In the genomic region with DNA sequence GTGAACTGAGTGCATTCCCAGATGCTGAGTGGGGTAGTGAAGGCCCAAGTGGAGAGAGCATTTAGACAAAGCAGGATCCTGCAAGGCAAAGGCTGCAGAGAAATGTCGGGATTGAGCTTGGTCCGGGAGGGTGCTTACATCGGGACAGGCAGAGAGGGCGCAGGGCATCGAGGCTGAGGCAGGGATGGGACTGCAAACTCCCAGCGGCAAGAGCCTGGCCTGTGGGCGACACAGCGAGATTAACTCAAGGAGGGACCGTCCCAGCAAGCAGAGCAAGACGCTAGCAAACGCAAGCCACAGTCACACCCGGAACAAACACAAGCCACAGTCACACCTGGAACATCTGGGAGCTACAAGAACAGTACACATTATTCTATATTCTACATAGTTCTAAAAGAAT, we compare ENCODE assay signal across 24 cellular contexts.
"Had no signal": no experiment of that assay in that cellular context is flagged by ENCODE, and none has a peak within 500 bp of the region (broad histone marks: within the 10 kb centered on the region; RNA-seq: fewer than 3 reads in every experiment).

No MANE protein-coding gene starts in this region.

- H3K27me3 Mint-ChIP-seq: natural killer cell treated with Interleukin-12 subunit alpha and Interleukin-12 subunit beta and Interleukin-15 and Interleukin-18, amount 100 ng/mL, for 72 hours had no signal

- H3K36me3 ChIP-seq: heart left ventricle, left lung, ovary, suprapubic skin, thoracic aorta, tibial artery, uterus had no signal

- H3K4me1 Mint-ChIP-seq: naive thymus-derived CD4-positive, alpha-beta T cell; neural crest cell; stimulated activated effector memory CD8-positive, alpha-beta T cell treated with anti-CD3 and anti-CD28 coated beads, Interleukin-12 subunit alpha, Interleukin-12 subunit beta, amount 100 ng/mL, for 72 hours had no signal

- H3K4me1 ChIP-seq: heart left ventricle, suprapubic skin, tibial artery, uterus had no signal

- FAIRE-seq: keratinocyte had no signal

- H3K27me3 ChIP-seq: ovary, tibial artery, uterus had no signal

- H3K9me3 Mint-ChIP-seq: natural killer cell treated with Interleukin-12 subunit alpha and Interleukin-12 subunit beta and Interleukin-15 and Interleukin-18, amount 100 ng/mL, for 72 hours; neural crest cell; stimulated activated naive CD8-positive, alpha-beta T cell treated with anti-CD3 and anti-CD28 coated beads, Interleukin-15, Interleukin-2, amounts not matched to agents 100 ng/mL and 50 ng/mL, for 24 hours; type B pancreatic cell had no signal

- H3K27ac Mint-ChIP-seq: naive thymus-derived CD4-positive, alpha-beta T cell; natural killer cell treated with Interleukin-12 subunit alpha and Interleukin-12 subunit beta and Interleukin-15 and Interleukin-18, amount 100 ng/mL, for 72 hours; progenitor cell of endocrine pancreas; stimulated activated effector memory CD8-positive, alpha-beta T cell treated with anti-CD3 and anti-CD28 coated beads, Interleukin-12 subunit alpha, Interleukin-12 subunit beta, amount 100 ng/mL, for 72 hours; stimulated activated naive CD8-positive, alpha-beta T cell treated with anti-CD3 and anti-CD28 coated beads, Interleukin-15, Interleukin-2, amounts not matched to agents 100 ng/mL and 50 ng/mL, for 24 hours; type B pancreatic cell had no signal

- H3K4me3 Mint-ChIP-seq: naive thymus-derived CD4-positive, alpha-beta T cell; natural killer cell treated with Interleukin-12 subunit alpha and Interleukin-12 subunit beta and Interleukin-15 and Interleukin-18, amount 100 ng/mL, for 72 hours; neural crest cell; stimulated activated effector memory CD8-positive, alpha-beta T cell treated with anti-CD3 and anti-CD28 coated beads, Interleukin-12 subunit alpha, Interleukin-12 subunit beta, amount 100 ng/mL, for 72 hours; stimulated activated naive CD8-positive, alpha-beta T cell treated with anti-CD3 and anti-CD28 coated beads, Interleukin-15, Interleukin-2, amounts not matched to agents 100 ng/mL and 50 ng/mL, for 24 hours; type B pancreatic cell had no signal

- ATAC-seq: heart left ventricle; left colon; left lung; mucosa of descending colon; naive thymus-derived CD4-positive, alpha-beta T cell; natural killer cell treated with Interleukin-12 subunit alpha and Interleukin-12 subunit beta and Interleukin-15 and Interleukin-18, amount 100 ng/mL, for 72 hours; right cardiac atrium; sciatic nerve; stimulated activated effector memory CD8-positive, alpha-beta T cell treated with anti-CD3 and anti-CD28 coated beads, Interleukin-12 subunit alpha, Interleukin-12 subunit beta, amount 100 ng/mL, for 72 hours had no signal

- DNase-seq: heart left ventricle; left colon; left lung; midbrain; mucosa of descending colon; naive thymus-derived CD4-positive, alpha-beta T cell; ovary; right cardiac atrium; stimulated activated CD4-positive, alpha-beta T cell treated with anti-CD3 and anti-CD28 coated beads, Interleukin-4, amount 100 ng/mL, for 24 hours; stimulated activated naive CD4-positive, alpha-beta T cell; tibial artery; uterus had no signal

- H3K27ac ChIP-seq: heart left ventricle, left lung, ovary, skin epidermis, suprapubic skin, thoracic aorta, tibial artery, uterus had no signal

- H3K9me3 ChIP-seq: heart left ventricle, left lung, mucosa of descending colon, ovary, suprapubic skin, thoracic aorta, uterus had no signal

- H3K36me3 Mint-ChIP-seq: naive thymus-derived CD4-positive, alpha-beta T cell; natural killer cell treated with Interleukin-12 subunit alpha and Interleukin-12 subunit beta and Interleukin-15 and Interleukin-18, amount 100 ng/mL, for 72 hours; stimulated activated effector memory CD8-positive, alpha-beta T cell treated with anti-CD3 and anti-CD28 coated beads, Interleukin-12 subunit alpha, Interleukin-12 subunit beta, amount 100 ng/mL, for 72 hours had no signal

- H3K4me3 ChIP-seq: heart left ventricle, left lung, lung, mucosa of descending colon, ovary, skin epidermis, suprapubic skin, thoracic aorta, tibial artery, uterus had no signal
